In genomic region chr6:24501374-24501773, GRCh38 we compare ENCODE assay signal across 24 cellular contexts.
"Had no signal": no experiment of that assay in that cellular context is flagged by ENCODE, and none has a peak within 500 bp of the region (broad histone marks: within the 10 kb centered on the region; RNA-seq: fewer than 3 reads in every experiment).

No MANE protein-coding gene starts in this region.

- H3K4me3 ChIP-seq: K562, Peyer's patch, SJCRH30 had no signal

- H3K9me3 ChIP-seq: Peyer's patch, SJCRH30, SK-N-SH had no signal

- H3K4me3 Mint-ChIP-seq: activated CD8-positive, alpha-beta memory T cell treated with anti-CD3 and anti-CD28 coated beads, Interleukin-2, amount 10 ng/mL, durations not matched to agents 7 days and 5 days; brain; central memory CD8-positive, alpha-beta T cell had no signal

- H3K9me3 Mint-ChIP-seq: central memory CD8-positive, alpha-beta T cell had no signal

- H3K4me1 Mint-ChIP-seq: activated CD8-positive, alpha-beta memory T cell treated with anti-CD3 and anti-CD28 coated beads, Interleukin-2, amount 10 ng/mL, durations not matched to agents 7 days and 5 days; central memory CD8-positive, alpha-beta T cell had no signal

- H3K36me3 ChIP-seq: SJCRH30 had no signal

- H3K4me1 ChIP-seq: Peyer's patch, SJCRH30 had no signal

- H3K9me2 ChIP-seq: SK-N-SH had no signal

- H3K27ac Mint-ChIP-seq: activated CD8-positive, alpha-beta memory T cell treated with anti-CD3 and anti-CD28 coated beads, Interleukin-2, amount 10 ng/mL, durations not matched to agents 7 days and 5 days; brain had no signal

- H3K4me2 ChIP-seq: SK-N-SH had no signal

- DNase-seq: activated CD4-positive, alpha-beta T cell treated with anti-CD3 and anti-CD28 coated beads for 4 hours; activated CD4-positive, CD25-positive, alpha-beta regulatory T cell; activated CD8-positive, alpha-beta memory T cell treated with anti-CD3 and anti-CD28 coated beads, Interleukin-2, amount 10 ng/mL, durations not matched to agents 7 days and 5 days; amniotic stem cell; Karpas-422; MM.1S; NCI-H1105; NCI-H1436; NCI-H1694 treated with DMSO at 0.1 percent for 48 hours; NCI-H2029 treated with DMSO at 0.1 percent for 48 hours; NCI-H345; NCI-H510A; NCI-H526 treated with DMSO at 0.1 percent for 48 hours; NCI-H82; Peyer's patch; Right ventricle myocardium superior; SJCRH30; SK-N-SH; T-helper 1 cell had no signal

- H3K27ac ChIP-seq: Peyer's patch, RWPE1, SJCRH30, VCaP had no signal

- H3K27me3 Mint-ChIP-seq: activated CD8-positive, alpha-beta memory T cell treated with anti-CD3 and anti-CD28 coated beads, Interleukin-2, amount 10 ng/mL, durations not matched to agents 7 days and 5 days; brain; central memory CD8-positive, alpha-beta T cell had no signal

- ATAC-seq: activated CD8-positive, alpha-beta memory T cell treated with anti-CD3 and anti-CD28 coated beads, Interleukin-2, amount 10 ng/mL, durations not matched to agents 7 days and 5 days; K562 had no signal
